23 cellular contexts compared by ENCODE assay signal in genomic region chr1:91696321-91696720, GRCh38.
A peak's percentile ranks its signal among the peaks of the same experiment; 100 is the strongest.
DNase-seq lines count a peak whose midpoint lies in the region; TF ChIP-seq lines count a peak whose summit lies in the region.
"Had no signal": no experiment of that assay in that cellular context is flagged by ENCODE, and none has a peak within 500 bp of the region (broad histone marks: within the 10 kb centered on the region; RNA-seq: fewer than 3 reads in every experiment).

No MANE protein-coding gene starts in this region.

- 29 to 38% methylated on average over 2 of the region's 2 CpGs for whole genome bisulfite sequencing in GM23248 (ENCODE audit: low coverage in 1 of 2, low lambda C conversion rate in 2 of 2, missing lambda C conversion rate in 2 of 2), 2 experiments
- 71 to 80% (median 78%) methylated on average over 2 of the region's 2 CpGs for WGBS in adrenal gland, 4 donors
- 68 to 86% (median 73%) methylated on average over 2 of the region's 2 CpGs for WGBS in spleen, 5 donors

- H3K27me3 ChIP-seq in GM23248 (replicated peaks; ENCODE audit: insufficient read depth) (no peaks in the 10 kb centered on the region), adrenal gland (no peaks in the 10 kb centered on the region), spleen (replicated peaks in 1 of 7) (no peaks in the 10 kb centered on the region)
- H3K27me3 ChIP-seq: foreskin keratinocyte, neural progenitor cell had no signal

- TF ChIP-seq CTCF in adrenal gland (IDR thresholded peaks at IDR 0.05): no peak
- TF ChIP-seq CTCF in fibroblast of the aortic adventitia (IDR thresholded peaks at IDR 0.05; ENCODE audit: insufficient read depth, low read length): no peak
- TF ChIP-seq CTCF in spleen (IDR thresholded peaks at IDR 0.05 in 8 of 11, conservative IDR thresholded peaks at IDR 0.05 in 3 of 11): no peak

- intact Hi-C loops in adrenal gland (cut with DNase I) (loop anchor here in 1 of 2 donors (10.0 kb wide), 1 partner anchor 188 kb away; the partner anchor contains the start of gene TGFBR3), spleen (cut with DNase I; ENCODE audit: low total_unique reads) (no loop called here)

- H3K4me2 ChIP-seq in GM23248 (ENCODE audit: unreplicated experiment): peak overlapping the region; percentile 31
- H3K4me2 ChIP-seq: neural progenitor cell had no signal

- H3F3A ChIP-seq in GM23248 (ENCODE audit: insufficient read depth): peaks cover 63% of the 10 kb centered on the region

- H3K79me2 ChIP-seq in GM23248 (ENCODE audit: insufficient read depth): no peaks in the 10 kb centered on the region

- in situ Hi-C loops in GM23248 (cut with MboI): no loop called here

- no peak overlapping the region for H3K9ac ChIP-seq in GM23248
- H3K9ac ChIP-seq: neural progenitor cell had no signal

- H3K9me3 ChIP-seq in GM23248 (ENCODE audit: low read depth) (no peaks in the 10 kb centered on the region), adrenal gland (replicated peaks in 1 of 3) (no peaks in the 10 kb centered on the region), spleen (no peaks in the 10 kb centered on the region)

- TF ChIP-seq POLR2A in adrenal gland (IDR thresholded peaks at IDR 0.05) (no peak), spleen (IDR thresholded peaks at IDR 0.05) (no peak)

- H3K27ac ChIP-seq in GM23248: peak overlapping the region; percentile 100; the same call in 1 of the 2 replicates
- peak overlapping the region in 3 of 5 donors; percentile 36 to 87 (median 75) for H3K27ac ChIP-seq in adrenal gland
- peak overlapping the region in 5 of 8 donors; percentile 38 to 68 (median 47) for H3K27ac ChIP-seq in spleen
- H3K27ac ChIP-seq: foreskin keratinocyte, neural progenitor cell had no signal

- H2AFZ ChIP-seq in GM23248: no peak overlapping the region
- H2AFZ ChIP-seq: neural progenitor cell had no signal

- DNase-seq in GM23248: no peak
- no peak for DNase-seq in adrenal gland
- peak; percentile 59 for DNase-seq in fibroblast of the aortic adventitia (ENCODE audit: low read depth)
- DNase-seq in spleen: no peak
- DNase-seq in NCI-H146 treated with DMSO at 0.1 percent for 48 hours (lab: John Stamatoyannopoulos, UW; ENCODE audit: unreplicated experiment): no peak
- no peak for DNase-seq in NCI-H82 (lab: John Stamatoyannopoulos, UW)
- DNase-seq in NCI-H69 (lab: John Stamatoyannopoulos, UW): no peak
- DNase-seq: activated CD4-positive, alpha-beta memory T cell treated with anti-CD3 and anti-CD28 coated beads for 36 hours; activated CD4-positive, alpha-beta T cell treated with anti-CD3 and anti-CD28 coated beads for 1 hour; anterior cingulate cortex; CD8-positive, alpha-beta memory T cell; DMS 273 treated with DMSO at 0.1 percent for 48 hours; effector CD8-positive, alpha-beta T cell; foreskin keratinocyte; NCI-H1092; NCI-H187 treated with DMSO at 0.1 percent for 48 hours; NCI-H524; Right ventricle myocardium superior; small intestine; stimulated activated CD4-positive, alpha-beta T cell treated with anti-CD3 and anti-CD28 coated beads, Interleukin-1b, Interleukin-23, amount 100 ng/mL, for 48 hours; stimulated activated naive CD8-positive, alpha-beta T cell treated with anti-CD3 and anti-CD28 coated beads, Interleukin-15, Interleukin-2, amounts not matched to agents 100 U/mL and 50 U/mL, for 24 hours had no signal

- H3K36me3 ChIP-seq in GM23248 (ENCODE audit: low read depth) (peaks cover 12% of the 10 kb centered on the region; the same call in 1 of the 2 replicates), adrenal gland (replicated peaks in 1 of 2) (peaks cover 0 to 10% of the 10 kb centered on the region in 2 donors), spleen (peaks cover 0 to 40% (median under 1%) of the 10 kb centered on the region in 6 donors)
- H3K36me3 ChIP-seq: neural progenitor cell had no signal

- H3K4me3 ChIP-seq in GM23248: no peak overlapping the region
- no peak overlapping the region for H3K4me3 ChIP-seq in adrenal gland
- no peak overlapping the region for H3K4me3 ChIP-seq in fibroblast of the aortic adventitia (ENCODE audit: low read depth, low read length)
- no peak overlapping the region for H3K4me3 ChIP-seq in spleen
- H3K4me3 ChIP-seq: K562, neural progenitor cell had no signal

- no peaks in the 10 kb centered on the region for H4K20me1 ChIP-seq in GM23248 (ENCODE audit: insufficient read depth)

- H3K4me1 ChIP-seq in GM23248 (ENCODE audit: insufficient read depth): peaks cover 67% of the 10 kb centered on the region
- H3K4me1 ChIP-seq in adrenal gland (replicated peaks in 1 of 2): peaks cover 52 to 63% of the 10 kb centered on the region in 2 donors
- H3K4me1 ChIP-seq in spleen: peaks cover 3 to 72% (median 43%) of the 10 kb centered on the region in 6 donors
- H3K4me1 ChIP-seq: foreskin keratinocyte had no signal

- H3K9me2 ChIP-seq in GM23248 (ENCODE audit: insufficient read depth): no peaks in the 10 kb centered on the region

Comparison
In these comparisons a context has a peak if more than half of its experiments do, and no peak if none do; other contexts are left out.
1. H3K27ac ChIP-seq: peak in every context shown above with its lines; median percentile 100 in GM23248; 75 in adrenal gland; 47 in spleen.